In genomic region chr11:112412383-112412782, GRCh38 we compare ENCODE assay signal across 19 cellular contexts.
A peak's percentile ranks its signal among the peaks of the same experiment; 100 is the strongest.
DNase-seq lines count a peak whose midpoint lies in the region; ATAC-seq and TF ChIP-seq lines count a peak whose summit lies in the region.
"Had no signal": no experiment of that assay in that cellular context is flagged by ENCODE, and none has a peak within 500 bp of the region (broad histone marks: within the 10 kb centered on the region; RNA-seq: fewer than 3 reads in every experiment).

No MANE protein-coding gene starts in this region.

- no peak for ATAC-seq in HG03571 (IDR thresholded peaks at IDR 0.05; ENCODE audit: unreplicated experiment)
- ATAC-seq in HG03280 (IDR thresholded peaks at IDR 0.05; ENCODE audit: unreplicated experiment): no peak
- no peak for ATAC-seq in lower lobe of right lung
- ATAC-seq: CD8-positive, alpha-beta T cell; K562; Panc1 had no signal

- BruUV-seq in MCF 10A (replicated peaks; lab: Mats Ljungman, UMichigan): no TSS peak

- CTCF ChIA-PET in MCF 10A (lab: Yijun Ruan, JAX): no interaction called here

- intact Hi-C loops in MCF 10A (cut with micrococcal nuclease): no loop called here
- intact Hi-C loops in breast epithelium (cut with DNase I; ENCODE audit: low total_unique reads): no loop called here
- intact Hi-C loops in lower lobe of right lung (cut with DNase I): no loop called here

- H3K9me3 Mint-ChIP-seq in MCF 10A (ENCODE audit: unreplicated experiment): peaks cover 7% of the 10 kb centered on the region

- TF ChIP-seq CTCF in MCF 10A (IDR thresholded peaks at IDR 0.05; ENCODE audit: unreplicated experiment): no peak
- TF ChIP-seq CTCF in breast epithelium (IDR thresholded peaks at IDR 0.05): no peak
- TF ChIP-seq CTCF in fibroblast of villous mesenchyme (IDR thresholded peaks at IDR 0.05; ENCODE audit: insufficient read depth, low read depth, low read length): no peak
- no peak for TF ChIP-seq CTCF in lower lobe of right lung (IDR thresholded peaks at IDR 0.05)

- no peak overlapping the region for H3K4me3 ChIP-seq in breast epithelium
- H3K4me3 ChIP-seq in fibroblast of villous mesenchyme (ENCODE audit: low read depth, low read length): no peak overlapping the region
- no peak overlapping the region for H3K4me3 ChIP-seq in lower lobe of right lung
- H3K4me3 ChIP-seq: HAP-1, K562 had no signal

- TF ChIP-seq POLR2A in breast epithelium (IDR thresholded peaks at IDR 0.05): no peak

- H3K9me3 ChIP-seq in breast epithelium: peaks cover 4 to 6% of the 10 kb centered on the region in 2 donors
- H3K9me3 ChIP-seq in lower lobe of right lung: peaks cover 5% of the 10 kb centered on the region
- H3K9me3 ChIP-seq: HAP-1 had no signal

- H3K36me3 Mint-ChIP-seq in MCF 10A (ENCODE audit: insufficient read depth, unreplicated experiment): peaks cover 7% of the 10 kb centered on the region
- H3K36me3 Mint-ChIP-seq: CD8-positive, alpha-beta T cell had no signal

- H3K4me1 Mint-ChIP-seq in MCF 10A (ENCODE audit: insufficient read depth, unreplicated experiment): no peaks in the 10 kb centered on the region

- H3K27me3 ChIP-seq in breast epithelium (no peaks in the 10 kb centered on the region), lower lobe of right lung (ENCODE audit: low read depth) (no peaks in the 10 kb centered on the region)

- peaks cover 53% of the 10 kb centered on the region for H3K27me3 Mint-ChIP-seq in MCF 10A (ENCODE audit: insufficient read depth, unreplicated experiment)

- H3K36me3 ChIP-seq in breast epithelium (no peaks in the 10 kb centered on the region), lower lobe of right lung (no peaks in the 10 kb centered on the region)
- H3K36me3 ChIP-seq: HAP-1 had no signal

- DNase-seq in MCF 10A (ENCODE audit: unreplicated experiment) (peak; percentile 13), breast epithelium (ENCODE audit: low spot score in 2 of 2) (no peak), amniotic epithelial cell (ENCODE audit: low read depth) (peak; percentile 38), fibroblast of villous mesenchyme (ENCODE audit: low read depth) (peak; percentile 17), lower lobe of right lung (no peak), NCI-H1436 (lab: John Stamatoyannopoulos, UW) (no peak)
- DNase-seq: CD8-positive, alpha-beta T cell; DND-41; MV-4-11; NCI-H1417; NCI-H1930; NCI-H446 treated with DMSO at 0.1 percent for 48 hours; Right ventricle myocardium superior had no signal

- H3K27ac ChIP-seq in breast epithelium (no peak overlapping the region), lower lobe of right lung (no peak overlapping the region)
- H3K27ac ChIP-seq: 22Rv1 had no signal

- POLR2A ChIA-PET in MCF 10A (lab: Yijun Ruan, JAX): no interaction called here

- no peak overlapping the region for H3K27ac Mint-ChIP-seq in MCF 10A (ENCODE audit: low read depth, unreplicated experiment)
- H3K27ac Mint-ChIP-seq: CD8-positive, alpha-beta T cell had no signal

- H3K4me3 Mint-ChIP-seq in MCF 10A (ENCODE audit: unreplicated experiment): no peak overlapping the region
- H3K4me3 Mint-ChIP-seq: CD8-positive, alpha-beta T cell had no signal

- no peaks in the 10 kb centered on the region for H3K4me1 ChIP-seq in breast epithelium
- no peaks in the 10 kb centered on the region for H3K4me1 ChIP-seq in lower lobe of right lung
- H3K4me1 ChIP-seq: HAP-1 had no signal

Comparison
In these comparisons a context has a peak if more than half of its experiments do, and no peak if none do; other contexts are left out.
1. DNase-seq: peak in MCF 10A (single experiment), amniotic epithelial cell (single experiment) and fibroblast of villous mesenchyme (single experiment); none in breast epithelium (0 of 2), lower lobe of right lung (single experiment) and NCI-H1436 (single experiment).